ENCODE assay signal across 8 cellular contexts in the genomic region with DNA sequence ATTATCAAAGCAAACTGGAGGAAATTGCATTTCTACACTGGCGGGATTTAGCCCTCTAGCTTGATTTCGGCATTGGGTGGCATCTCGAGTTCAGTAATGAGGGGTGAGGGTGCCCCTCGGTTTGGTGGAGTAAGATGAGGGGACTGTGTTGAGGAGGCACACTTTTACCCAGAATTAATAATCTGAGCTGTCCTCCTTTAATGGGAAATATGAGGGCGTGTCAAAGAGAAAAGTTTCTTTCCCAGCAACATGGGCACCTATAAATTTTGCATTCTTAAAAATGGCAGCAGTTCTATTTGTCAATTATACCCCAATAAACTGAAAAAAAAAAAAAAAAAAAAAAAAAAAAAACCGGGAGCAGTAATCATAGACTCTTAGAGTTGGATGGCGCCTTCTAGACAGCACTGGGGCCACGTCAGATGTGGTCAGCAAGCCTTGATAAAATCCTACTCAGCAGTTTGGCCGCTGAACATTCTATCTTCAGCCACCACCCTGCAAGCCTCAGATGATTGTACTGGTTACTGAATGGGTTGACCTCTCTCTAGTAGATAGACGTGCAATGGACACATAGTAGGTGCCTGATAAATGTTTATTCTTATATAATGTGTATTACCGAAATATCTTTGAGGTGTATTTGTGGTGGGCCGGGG. TPM values are rescaled to one million over a fixed set of nuclear protein-coding genes. Genes with fewer than 3 reads are reported as not detected.
DNase-seq lines count a peak whose midpoint lies in the region; ATAC-seq and TF ChIP-seq lines count a peak whose summit lies in the region.

No MANE protein-coding gene starts in this region.

- H3K4me3 ChIP-seq in testis = peak overlapping the region; percentile 67 to 77

- no peak for TF ChIP-seq CTCF in testis (IDR thresholded peaks at IDR 0.05)

- DNase-seq in A172 (ENCODE audit: low spot score) (peak; percentile 59), HT-29 (ENCODE audit: low spot score) (peak; percentile 53), astrocyte of the hippocampus (ENCODE audit: low read depth, low spot score) (peak; percentile 51), left colon (peak in 1 of 2 donors; percentile 53), testis (peak; percentile 70), NCI-H1417 treated with DMSO at 0.1 percent for 48 hours (lab: John Stamatoyannopoulos, UW) (no peak)

- ATAC-seq in left colon = peak; percentile 59
- no peak for ATAC-seq in HG03457 (IDR thresholded peaks at IDR 0.05; ENCODE audit: unreplicated experiment)
- no peak for ATAC-seq in GM18519 (IDR thresholded peaks at IDR 0.05; ENCODE audit: low FRiP score, unreplicated experiment)

- intact Hi-C loops in left colon (cut with DNase I, micrococcal nuclease) = no loop called here
- intact Hi-C loops in testis (cut with DNase I; ENCODE audit: low total_unique reads) = no loop called here

- H3K27me3 ChIP-seq in testis = no peaks in the 10 kb centered on the region

- H3K4me1 ChIP-seq in testis = peaks cover 8% of the 10 kb centered on the region

- H3K27ac ChIP-seq in testis = peak overlapping the region; percentile 75 to 76

- H3K9me3 ChIP-seq in testis = no peaks in the 10 kb centered on the region

- H3K36me3 ChIP-seq in testis (ENCODE audit: low read depth, missing control alignments) = no peaks in the 10 kb centered on the region

- WGBS in testis, 2 donors = 18% methylated on average over 12 of the region's 12 CpGs

- no peak for TF ChIP-seq POLR2A in testis (IDR thresholded peaks at IDR 0.05)

RNA-seq across cellular contexts. Expression of a gene that starts 0.9 kb away (rescaled TPM):
- total RNA-seq in A172 (2014; rRNA removed; shearing (Covaris generic)) = 39.3 and 40.4 TPM in 2 replicates
- 22.0 and 23.2 TPM in 2 replicates for total RNA-seq in HT-29 (2014; rRNA removed; shearing (Covaris generic))
- total RNA-seq in left colon = 100 to 1,000 TPM; 219 to 322 TPM
- total RNA-seq in testis = 1 to 10 TPM; 4.6 to 6.4 TPM
- polyA plus RNA-seq in testis (ENCODE audit: insufficient read depth, low read depth, low replicate concordance) = 20.1 TPM
